In the genomic region with DNA sequence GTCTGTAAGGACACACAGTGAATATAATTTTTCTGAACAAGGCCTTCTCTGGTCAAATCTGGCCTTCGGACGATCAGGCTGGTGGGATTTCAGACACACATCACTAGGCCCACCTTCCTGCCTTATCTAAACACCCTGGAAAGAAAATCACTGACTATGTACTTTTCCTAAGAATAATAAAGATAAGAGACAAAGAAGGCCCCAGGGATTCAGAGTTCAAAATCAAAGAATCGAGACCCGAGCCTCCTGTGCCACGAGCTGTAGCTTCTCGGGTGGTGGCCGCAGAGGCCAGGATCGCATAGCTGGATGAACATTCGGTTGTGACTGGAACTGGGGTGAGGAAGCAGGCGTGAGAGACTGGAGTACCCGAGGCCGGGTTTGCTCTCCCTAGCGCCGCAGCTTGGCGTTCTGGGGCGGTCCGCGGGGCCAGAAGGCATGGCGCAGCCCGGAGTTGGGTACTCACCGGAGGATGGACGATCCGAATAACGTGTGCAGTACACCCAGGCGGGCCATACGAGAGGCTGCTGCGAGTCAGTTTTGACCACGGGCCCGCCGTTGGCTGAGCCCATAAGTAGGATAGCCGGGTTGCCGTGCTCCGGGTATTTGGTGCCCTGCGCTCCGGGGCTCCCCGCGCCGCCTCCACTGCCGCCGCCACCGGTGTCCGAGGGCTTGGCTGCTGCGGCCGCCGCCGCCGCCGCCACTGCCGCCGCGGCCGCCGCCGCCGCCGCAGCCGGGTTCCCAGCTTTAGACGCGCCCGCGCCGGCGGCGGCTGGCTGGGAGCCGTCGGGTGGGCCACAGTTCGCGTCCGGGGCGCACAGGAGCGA, we compare ENCODE assay signal across 10 cellular contexts. TPM values are rescaled to one million over a fixed set of nuclear protein-coding genes. Genes with fewer than 3 reads are reported as not detected.
DNase-seq lines count a peak whose midpoint lies in the region; ATAC-seq and TF ChIP-seq lines count a peak whose summit lies in the region.
"Had no signal": no experiment of that assay in that cellular context is flagged by ENCODE, and none has a peak within 500 bp of the region (broad histone marks: within the 10 kb centered on the region; RNA-seq: fewer than 3 reads in every experiment).

No MANE protein-coding gene starts in this region.

- no peak for ATAC-seq in GM21381 (IDR thresholded peaks at IDR 0.05; ENCODE audit: unreplicated experiment)

- peaks cover 3% of the 10 kb centered on the region; the same call in 1 of the 2 replicates for H3K4me1 ChIP-seq in HAP-1
- no peaks in the 10 kb centered on the region for H3K4me1 ChIP-seq in BE2C

- H3K27me3 Mint-ChIP-seq in progenitor cell of endocrine pancreas, result peaks cover 89% of the 10 kb centered on the region

- H3K9me3 ChIP-seq in HAP-1, result peaks cover 3% of the 10 kb centered on the region
- H3K9me3 ChIP-seq in BE2C, result no peaks in the 10 kb centered on the region

- H3K4me3 ChIP-seq in HAP-1 (peak overlapping the region; percentile 22), BE2C (ENCODE audit: low read depth, low read length) (no peak overlapping the region)

- H3K27ac Mint-ChIP-seq in progenitor cell of endocrine pancreas, result no peak overlapping the region

- TF ChIP-seq CTCF in progenitor cell of endocrine pancreas (IDR thresholded peaks at IDR 0.05; ENCODE audit: unreplicated experiment) (no peak), BE2C (IDR thresholded peaks at IDR 0.05; ENCODE audit: low read depth, low read length) (no peak)

- no peaks in the 10 kb centered on the region for H3K36me3 Mint-ChIP-seq in progenitor cell of endocrine pancreas (ENCODE audit: insufficient read depth)

- no peaks in the 10 kb centered on the region for H3K9me3 Mint-ChIP-seq in progenitor cell of endocrine pancreas (ENCODE audit: low read depth)

- H3K36me3 ChIP-seq in HAP-1 (replicated peaks) (no peaks in the 10 kb centered on the region), BE2C (no peaks in the 10 kb centered on the region)

- no peaks in the 10 kb centered on the region for H3K27me3 ChIP-seq in HAP-1 (ENCODE audit: low read depth)
- H3K27me3 ChIP-seq in BE2C, result peaks cover 79% of the 10 kb centered on the region

- in situ Hi-C loops in HAP-1 (cut with MboI; ENCODE audit: low sequenced_read_pairs), result no loop called here

- H3K4me3 Mint-ChIP-seq in progenitor cell of endocrine pancreas (ENCODE audit: low read depth), result peak overlapping the region; percentile 49

- peaks cover 17% of the 10 kb centered on the region for H3K4me1 Mint-ChIP-seq in progenitor cell of endocrine pancreas (ENCODE audit: low read depth)

- peak; percentile 33 for DNase-seq in COLO668 (lab: John Stamatoyannopoulos, UW; ENCODE audit: unreplicated experiment)
- no peak for DNase-seq in HAP-1 (ENCODE audit: low spot score in 2 of 2)
- DNase-seq in ecto neural progenitor cell (ENCODE audit: low spot score), result peak; percentile 59
- DNase-seq in progenitor cell of endocrine pancreas (ENCODE audit: low spot score, unreplicated experiment), result no peak
- no peak for DNase-seq in germinal center (ENCODE audit: low spot score)
- no peak for DNase-seq in BE2C
- DNase-seq: left cardiac atrium had no signal

RNA-seq across cellular contexts. Expression of a gene that starts 1.4 kb away (rescaled TPM):
- 0.12 and 0.42 TPM in 2 replicates for total RNA-seq in progenitor cell of endocrine pancreas
- not detected for polyA plus RNA-seq in BE2C (2012; ENCODE audit: insufficient read depth, insufficient read length, low read depth)
- total RNA-seq: dermis microvascular lymphatic vessel endothelial cell, left cardiac atrium, NCI-H460 had no signal

Comparison
In these comparisons a context has a peak if more than half of its experiments do, and no peak if none do; other contexts are left out.
1. DNase-seq: peak in COLO668 (single experiment) and ecto neural progenitor cell (single experiment); none in HAP-1 (0 of 2), progenitor cell of endocrine pancreas (single experiment), germinal center (single experiment) and BE2C (single experiment).